Comparison of ENCODE assay signal across 25 cellular contexts in genomic region chrX:85996555-85996954, GRCh38.
"Had no signal": no experiment of that assay in that cellular context is flagged by ENCODE, and none has a peak within 500 bp of the region (broad histone marks: within the 10 kb centered on the region; RNA-seq: fewer than 3 reads in every experiment).

No MANE protein-coding gene starts in this region.

- H3K36me3 ChIP-seq: adrenal gland, breast epithelium had no signal

- H3K9me3 ChIP-seq: adrenal gland, breast epithelium had no signal

- H3K4me1 ChIP-seq: breast epithelium had no signal

- H3K4me3 ChIP-seq: adrenal gland, breast epithelium had no signal

- H3K27ac ChIP-seq: adrenal gland, breast epithelium had no signal

- H3K4me3 Mint-ChIP-seq: activated CD4-positive, alpha-beta memory T cell treated with anti-CD3 and anti-CD28 coated beads for 36 hours; activated CD4-positive, alpha-beta T cell treated with anti-CD3 and anti-CD28 coated beads, Interleukin-2, amount 10 ng/mL, durations not matched to agents 7 days and 5 days; activated naive CD8-positive, alpha-beta T cell treated with anti-CD3 and anti-CD28 coated beads, Interleukin-2, amount 10 ng/mL, durations not matched to agents 7 days and 5 days; activated T-cell treated with anti-CD3 and anti-CD28 coated beads, Interleukin-2, amount 50 U/mL, for 72 hours; T-cell had no signal

- DNase-seq: activated CD4-positive, alpha-beta memory T cell treated with anti-CD3 and anti-CD28 coated beads for 36 hours; activated CD4-positive, alpha-beta T cell treated with anti-CD3 and anti-CD28 coated beads, Interleukin-2, amount 10 ng/mL, durations not matched to agents 7 days and 5 days; activated CD4-positive, CD25-positive, alpha-beta regulatory T cell; activated CD8-positive, alpha-beta memory T cell treated with anti-CD3 and anti-CD28 coated beads for 24 hours; activated gamma-delta T cell treated with Interleukin-2 at 50 U/mL for 16 hours; activated naive CD4-positive, alpha-beta T cell treated with anti-CD3 and anti-CD28 coated beads, Interleukin-2, amount 50 U/mL, for 16 hours; activated naive CD8-positive, alpha-beta T cell treated with anti-CD3 and anti-CD28 coated beads, Interleukin-2, amount 10 ng/mL, durations not matched to agents 7 days and 5 days; activated T-cell treated with anti-CD3 and anti-CD28 coated beads for 4 hours; activated T-cell treated with anti-CD3 and anti-CD28 coated beads, Interleukin-2, amount 50 U/mL, for 72 hours; adrenal gland; anterior cingulate cortex; caudate nucleus; NCI-H1048; NCI-H146; NCI-H187 treated with DMSO at 0.1 percent for 48 hours; NCI-H2171 treated with DMSO at 0.1 percent for 48 hours; NCI-H345; NCI-H510A; PC-3; SHP77; T-cell; T-helper 2 cell; T1000 had no signal

- ATAC-seq: activated T-cell treated with anti-CD3 and anti-CD28 coated beads, Interleukin-2, amount 50 U/mL, for 72 hours; PC-3; T-cell had no signal

- H3K9me3 Mint-ChIP-seq: activated CD4-positive, alpha-beta memory T cell treated with anti-CD3 and anti-CD28 coated beads for 36 hours; activated CD4-positive, alpha-beta T cell treated with anti-CD3 and anti-CD28 coated beads, Interleukin-2, amount 10 ng/mL, durations not matched to agents 7 days and 5 days; activated naive CD8-positive, alpha-beta T cell treated with anti-CD3 and anti-CD28 coated beads, Interleukin-2, amount 10 ng/mL, durations not matched to agents 7 days and 5 days; activated T-cell treated with anti-CD3 and anti-CD28 coated beads, Interleukin-2, amount 50 U/mL, for 72 hours; activated T-helper 2 cell treated with anti-CD3 and anti-CD28 coated beads, Interferon-gamma antibody, Interleukin-2, Interleukin-4, amounts not matched to agents 10 μg/mL and 5 μg/mL and 100 μg/mL, durations not matched to agents 14 hours and 24 hours and 36 hours; T-cell had no signal

- H3K27me3 ChIP-seq: adrenal gland had no signal

- H3K27me3 Mint-ChIP-seq: activated CD4-positive, alpha-beta memory T cell treated with anti-CD3 and anti-CD28 coated beads for 36 hours; activated CD4-positive, alpha-beta T cell treated with anti-CD3 and anti-CD28 coated beads, Interleukin-2, amount 10 ng/mL, durations not matched to agents 7 days and 5 days; activated naive CD8-positive, alpha-beta T cell treated with anti-CD3 and anti-CD28 coated beads, Interleukin-2, amount 10 ng/mL, durations not matched to agents 7 days and 5 days; T-cell had no signal

- H3K36me3 Mint-ChIP-seq: T-cell had no signal

- H3K27ac Mint-ChIP-seq: activated CD4-positive, alpha-beta memory T cell treated with anti-CD3 and anti-CD28 coated beads for 36 hours; activated CD4-positive, alpha-beta T cell treated with anti-CD3 and anti-CD28 coated beads, Interleukin-2, amount 10 ng/mL, durations not matched to agents 7 days and 5 days; activated naive CD8-positive, alpha-beta T cell treated with anti-CD3 and anti-CD28 coated beads, Interleukin-2, amount 10 ng/mL, durations not matched to agents 7 days and 5 days; activated T-cell treated with anti-CD3 and anti-CD28 coated beads, Interleukin-2, amount 50 U/mL, for 72 hours; activated T-helper 2 cell treated with anti-CD3 and anti-CD28 coated beads, Interferon-gamma antibody, Interleukin-2, Interleukin-4, amounts not matched to agents 10 μg/mL and 5 μg/mL and 100 μg/mL, durations not matched to agents 14 hours and 24 hours and 36 hours; T-cell had no signal
